ENCODE assay signal across 23 cellular contexts in genomic region chr10:98833550-98833949, GRCh38.
"Had no signal": no experiment of that assay in that cellular context is flagged by ENCODE, and none has a peak within 500 bp of the region (broad histone marks: within the 10 kb centered on the region; RNA-seq: fewer than 3 reads in every experiment).

No MANE protein-coding gene starts in this region.

- H3K27ac ChIP-seq: left ventricle myocardium inferior, ovary, right atrium auricular region, right lobe of liver, tibial nerve, uterus had no signal

- H3K27me3 ChIP-seq: ovary, right atrium auricular region, right lobe of liver, tibial nerve, uterus had no signal

- H3K4me3 ChIP-seq: left ventricle myocardium inferior, lung, mucosa of descending colon, ovary, right atrium auricular region, right lobe of liver, smooth muscle cell, tibial nerve, uterus had no signal

- ATAC-seq: mucosa of descending colon; naive thymus-derived CD4-positive, alpha-beta T cell; natural killer cell treated with Interleukin-12 subunit alpha and Interleukin-12 subunit beta and Interleukin-15 and Interleukin-18, amount 100 ng/mL, for 72 hours; right lobe of liver; stimulated activated memory B cell treated with anti-CD40 and anti-IgM and Interleukin-4, amounts not matched to agents 10 μg/mL and 1 μg/mL and 100 μg/mL, for 72 hours; stimulated activated naive CD8-positive, alpha-beta T cell treated with anti-CD3 and anti-CD28 coated beads, Interleukin-15, amount 100 ng/mL, for 72 hours had no signal

- H3K9me3 ChIP-seq: left ventricle myocardium inferior, mucosa of descending colon, ovary, right atrium auricular region, right lobe of liver, tibial nerve, uterus had no signal

- H3K27me3 Mint-ChIP-seq: type B pancreatic cell had no signal

- H3K4me2 ChIP-seq: smooth muscle cell had no signal

- H3K4me1 ChIP-seq: left ventricle myocardium inferior, right atrium auricular region, right lobe of liver, tibial nerve, uterus had no signal

- H3K4me3 Mint-ChIP-seq: naive thymus-derived CD4-positive, alpha-beta T cell; natural killer cell treated with Interleukin-12 subunit alpha and Interleukin-12 subunit beta and Interleukin-15 and Interleukin-18, amount 100 ng/mL, for 72 hours; stimulated activated memory B cell treated with anti-CD40 and anti-IgM and Interleukin-4, amounts not matched to agents 10 μg/mL and 1 μg/mL and 100 μg/mL, for 72 hours; stimulated activated naive CD8-positive, alpha-beta T cell treated with anti-CD3 and anti-CD28 coated beads, Interleukin-15, amount 100 ng/mL, for 72 hours; type B pancreatic cell had no signal

- DNase-seq: islet precursor cell; left ventricle myocardium inferior; midbrain; mucosa of descending colon; naive thymus-derived CD4-positive, alpha-beta T cell; ovary; right lobe of liver; stimulated activated CD4-positive, alpha-beta T cell treated with anti-CD3 and anti-CD28 coated beads, Interleukin-1b, Interleukin-23, amount 100 ng/mL, for 48 hours; stimulated activated CD4-positive, alpha-beta T cell treated with anti-CD3 and anti-CD28 coated beads, Interleukin-2, amount 100 ng/mL, for 48 hours; stimulated activated CD4-positive, alpha-beta T cell treated with anti-CD3 and anti-CD28 coated beads, Interleukin-4, amount 100 ng/mL, for 4 hours; stimulated activated CD8-positive, alpha-beta memory T cell treated with anti-CD3 and anti-CD28 coated beads, Interleukin-4, amount 100 ng/mL, for 48 hours; stimulated activated naive CD4-positive, alpha-beta T cell treated with Interleukin-2 at 50 U/mL for 16 hours; stimulated activated naive CD8-positive, alpha-beta T cell treated with anti-CD3 and anti-CD28 coated beads, Interleukin-15, amount 100 ng/mL, for 72 hours; substantia nigra; uterus had no signal

- H3K27ac Mint-ChIP-seq: naive thymus-derived CD4-positive, alpha-beta T cell; natural killer cell treated with Interleukin-12 subunit alpha and Interleukin-12 subunit beta and Interleukin-15 and Interleukin-18, amount 100 ng/mL, for 72 hours; progenitor cell of endocrine pancreas; stimulated activated memory B cell treated with anti-CD40 and anti-IgM and Interleukin-4, amounts not matched to agents 10 μg/mL and 1 μg/mL and 100 μg/mL, for 72 hours; stimulated activated naive CD8-positive, alpha-beta T cell treated with anti-CD3 and anti-CD28 coated beads, Interleukin-15, amount 100 ng/mL, for 72 hours; type B pancreatic cell had no signal

- H3K36me3 Mint-ChIP-seq: naive thymus-derived CD4-positive, alpha-beta T cell; natural killer cell treated with Interleukin-12 subunit alpha and Interleukin-12 subunit beta and Interleukin-15 and Interleukin-18, amount 100 ng/mL, for 72 hours; stimulated activated memory B cell treated with anti-CD40 and anti-IgM and Interleukin-4, amounts not matched to agents 10 μg/mL and 1 μg/mL and 100 μg/mL, for 72 hours; type B pancreatic cell had no signal

- H3K36me3 ChIP-seq: left ventricle myocardium inferior, ovary, right atrium auricular region, right lobe of liver, tibial nerve, uterus had no signal

- H3K9me3 Mint-ChIP-seq: type B pancreatic cell had no signal

- H3K4me1 Mint-ChIP-seq: naive thymus-derived CD4-positive, alpha-beta T cell; stimulated activated memory B cell treated with anti-CD40 and anti-IgM and Interleukin-4, amounts not matched to agents 10 μg/mL and 1 μg/mL and 100 μg/mL, for 72 hours; stimulated activated naive CD8-positive, alpha-beta T cell treated with anti-CD3 and anti-CD28 coated beads, Interleukin-15, amount 100 ng/mL, for 72 hours had no signal
